22 cellular contexts compared by ENCODE assay signal in the genomic region with DNA sequence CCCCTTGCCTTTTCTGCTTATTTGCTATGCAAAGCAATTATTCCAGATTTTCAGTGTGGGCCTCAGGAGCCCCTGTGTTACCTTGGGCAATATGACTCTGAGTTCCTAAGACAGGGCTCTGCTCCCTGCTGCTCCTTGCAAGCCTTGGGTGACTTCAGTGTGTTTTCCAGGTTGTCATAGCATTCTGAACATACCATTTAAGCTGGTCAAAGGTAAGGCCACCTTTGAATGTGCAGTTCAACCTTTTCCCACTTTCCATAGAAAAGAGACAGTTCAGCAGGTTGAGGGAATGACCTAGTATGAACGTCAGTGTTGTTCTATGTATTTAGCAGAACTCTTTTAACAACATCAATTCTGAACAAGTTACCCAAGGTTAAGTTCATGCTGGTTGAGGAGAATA.
"Had no signal": no experiment of that assay in that cellular context is flagged by ENCODE, and none has a peak within 500 bp of the region (broad histone marks: within the 10 kb centered on the region; RNA-seq: fewer than 3 reads in every experiment).

No MANE protein-coding gene starts in this region.

- H3K9ac ChIP-seq: SK-N-SH had no signal

- H3K4me3 ChIP-seq: MG63 had no signal

- H3K27me3 ChIP-seq: MG63 had no signal

- H3K4me2 ChIP-seq: SK-N-SH had no signal

- H3K9me3 ChIP-seq: MG63 had no signal

- FAIRE-seq: RCC 7860 had no signal

- H3K36me3 ChIP-seq: MG63 had no signal

- DNase-seq: IMR-90, Karpas-422, KG1, MG63, NCI-H1092, NCI-H1105 treated with DMSO at 0.1 percent for 48 hours, NCI-H1417 treated with DMSO at 0.1 percent for 48 hours, NCI-H146, NCI-H1694 treated with DMSO at 0.1 percent for 48 hours, NCI-H1930, NCI-H2081 treated with DMSO at 0.1 percent for 48 hours, NCI-H2171, NCI-H226, NCI-H446, NCI-H510A, NCI-H524 treated with DMSO at 0.1 percent for 48 hours, NCI-H69, NCI-H774, RPMI8226, SHP77, SK-N-SH had no signal
